In the genomic region with DNA sequence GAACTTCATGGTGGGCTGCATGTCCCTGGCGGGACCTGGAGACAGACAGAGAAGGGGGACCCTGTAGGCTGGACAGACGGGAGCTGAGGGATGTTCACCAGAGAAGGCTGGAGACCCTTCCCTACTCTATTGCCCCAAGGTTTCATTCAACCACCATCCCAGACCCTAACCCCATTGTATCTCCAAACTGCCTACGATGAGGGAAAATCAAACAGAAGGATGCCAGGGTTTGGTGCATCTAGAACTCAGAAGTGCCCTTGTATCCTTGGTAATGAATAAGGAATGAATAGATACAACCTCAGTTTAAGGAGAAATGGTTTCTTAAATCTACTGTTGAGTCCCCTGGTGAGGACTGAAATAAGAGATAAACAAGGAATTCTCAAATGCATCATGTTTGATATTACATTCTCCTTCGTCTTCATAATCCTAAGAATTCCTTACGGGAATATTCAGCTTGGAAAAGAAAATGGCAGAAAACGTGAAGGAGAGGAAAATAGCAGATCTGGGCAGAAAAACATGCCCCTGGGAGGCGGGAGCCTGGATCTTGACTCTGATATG, we compare ENCODE assay signal across 19 cellular contexts. TPM values are rescaled to one million over a fixed set of nuclear protein-coding genes. Genes with fewer than 3 reads are reported as not detected.
DNase-seq lines count a peak whose midpoint lies in the region; ATAC-seq, FAIRE-seq and TF ChIP-seq lines count a peak whose summit lies in the region.
"Had no signal": no experiment of that assay in that cellular context is flagged by ENCODE, and none has a peak within 500 bp of the region (broad histone marks: within the 10 kb centered on the region; RNA-seq: fewer than 3 reads in every experiment).

No MANE protein-coding gene starts in this region.

- POLR2A ChIA-PET in SK-N-SH (lab: Yijun Ruan, JAX) = no interaction called here

- ATAC-seq in SK-N-SH treated with all-trans-retinoic acid at 6 μM for 48 hours (no peak), GM19397 (IDR thresholded peaks at IDR 0.05; ENCODE audit: unreplicated experiment) (no peak), heart left ventricle (no peak)
- ATAC-seq in stimulated activated effector memory CD8-positive, alpha-beta T cell treated with anti-CD3 and anti-CD28 coated beads, Interleukin-12 subunit alpha, Interleukin-12 subunit beta, amount 100 ng/mL, for 72 hours = no peak
- ATAC-seq: naive thymus-derived CD8-positive, alpha-beta T cell had no signal

- H2AFZ ChIP-seq in SK-N-SH (ENCODE audit: low read depth) (no peak overlapping the region), keratinocyte (ENCODE audit: control insufficient read depth, low read length) (no peak overlapping the region)

- peaks cover 95% of the 10 kb centered on the region for H3K4me1 Mint-ChIP-seq in activated T-helper 1 cell treated with anti-CD3 and anti-CD28 coated beads, Interleukin-12 subunit alpha, Interleukin-12 subunit beta, Interleukin-2, Interleukin-4 antibody, amounts not matched to agents 30 ng/mL and 10 ng/mL and 1 ng/mL, durations not matched to agents 14 hours and 24 hours and 36 hours (ENCODE audit: low read depth)
- H3K4me1 Mint-ChIP-seq in stimulated activated effector memory CD8-positive, alpha-beta T cell treated with anti-CD3 and anti-CD28 coated beads, Interleukin-12 subunit alpha, Interleukin-12 subunit beta, amount 100 ng/mL, for 72 hours = peaks cover 89% of the 10 kb centered on the region

- no peaks in the 10 kb centered on the region for H3K79me2 ChIP-seq in SK-N-SH (ENCODE audit: insufficient read depth)
- H3K79me2 ChIP-seq in keratinocyte (ENCODE audit: control insufficient read depth, insufficient read depth, low read length) = no peaks in the 10 kb centered on the region

- no peak overlapping the region for H3K4me3 Mint-ChIP-seq in activated T-helper 1 cell treated with anti-CD3 and anti-CD28 coated beads, Interleukin-12 subunit alpha, Interleukin-12 subunit beta, Interleukin-2, Interleukin-4 antibody, amounts not matched to agents 30 ng/mL and 10 ng/mL and 1 ng/mL, durations not matched to agents 14 hours and 24 hours and 36 hours
- no peak overlapping the region for H3K4me3 Mint-ChIP-seq in stimulated activated effector memory CD8-positive, alpha-beta T cell treated with anti-CD3 and anti-CD28 coated beads, Interleukin-12 subunit alpha, Interleukin-12 subunit beta, amount 100 ng/mL, for 72 hours
- H3K4me3 Mint-ChIP-seq: brain; naive thymus-derived CD8-positive, alpha-beta T cell had no signal

- H3K27me3 Mint-ChIP-seq in activated T-helper 1 cell treated with anti-CD3 and anti-CD28 coated beads, Interleukin-12 subunit alpha, Interleukin-12 subunit beta, Interleukin-2, Interleukin-4 antibody, amounts not matched to agents 30 ng/mL and 10 ng/mL and 1 ng/mL, durations not matched to agents 14 hours and 24 hours and 36 hours (ENCODE audit: insufficient read depth) = no peaks in the 10 kb centered on the region
- H3K27me3 Mint-ChIP-seq: naive thymus-derived CD8-positive, alpha-beta T cell had no signal

- H3K4me3 ChIP-seq in SK-N-SH (ENCODE audit: low read depth in 2 of 2, low read length in 1 of 2) (no peak overlapping the region), keratinocyte (ENCODE audit: control insufficient read depth in 2 of 3, extremely low read depth in 1 of 3, insufficient read depth in 2 of 3, low read depth in 1 of 3, low read length in 3 of 3) (no peak overlapping the region), heart left ventricle (no peak overlapping the region)
- H3K4me3 ChIP-seq: left ventricle myocardium inferior, testis had no signal

- H3K36me3 ChIP-seq in SK-N-SH (replicated peaks in 1 of 2; ENCODE audit: control insufficient read depth in 1 of 2, insufficient read depth in 2 of 2, low read length in 1 of 2) = no peaks in the 10 kb centered on the region
- H3K36me3 ChIP-seq in keratinocyte (ENCODE audit: control insufficient read depth in 2 of 2, extremely low read depth in 1 of 2, insufficient read depth in 2 of 2, low read length in 2 of 2) = peaks cover 33 to 89% of the 10 kb centered on the region in 2 experiments
- H3K36me3 ChIP-seq in heart left ventricle = no peaks in the 10 kb centered on the region
- H3K36me3 ChIP-seq: left ventricle myocardium inferior had no signal

- H3K9me3 ChIP-seq in SK-N-SH (no peaks in the 10 kb centered on the region), keratinocyte (ENCODE audit: control insufficient read depth, low read depth, low read length) (no peaks in the 10 kb centered on the region), heart left ventricle (no peaks in the 10 kb centered on the region)
- H3K9me3 ChIP-seq: left ventricle myocardium inferior, testis had no signal

- H3K9me1 ChIP-seq in keratinocyte (ENCODE audit: control insufficient read depth, extremely low read depth, insufficient read depth, low read length) = peaks cover 3% of the 10 kb centered on the region

- peak; percentile 48 for FAIRE-seq in keratinocyte (lab: Jason Lieb, UNC)

- TF ChIP-seq CTCF in SK-N-SH (IDR thresholded peaks at IDR 0.05) (no peak), keratinocyte (optimal IDR thresholded peaks at IDR 0.05 in 1 of 3, IDR thresholded peaks at IDR 0.05 in 1 of 3, conservative IDR thresholded peaks at IDR 0.05 in 1 of 3; ENCODE audit: extremely low read depth in 1 of 3, insufficient read depth in 2 of 3, low read length in 3 of 3) (no peak), heart left ventricle (IDR thresholded peaks at IDR 0.05) (no peak)

- no peaks in the 10 kb centered on the region for H4K20me1 ChIP-seq in SK-N-SH (ENCODE audit: insufficient read depth)
- peaks cover 73% of the 10 kb centered on the region for H4K20me1 ChIP-seq in keratinocyte (ENCODE audit: control insufficient read depth, extremely low read depth, insufficient read depth, low read length)

- dilution Hi-C loops in keratinocyte (cut with MboI; ENCODE audit: extremely low pct_ligation_motif_present, low sequenced_read_pairs) = no loop called here

- H3K4me2 ChIP-seq in SK-N-SH = 0 out of 2 replicates have a peak overlapping the region, but pooled peaks have one; percentile 74
- H3K4me2 ChIP-seq in keratinocyte (ENCODE audit: control insufficient read depth, extremely low read depth, insufficient read depth, low read depth, low read length) = no peak overlapping the region

- H3K27me3 ChIP-seq in SK-N-SH (ENCODE audit: insufficient read depth) (no peaks in the 10 kb centered on the region), keratinocyte (ENCODE audit: control insufficient read depth, extremely low read depth, insufficient read depth, low read length) (no peaks in the 10 kb centered on the region), heart left ventricle (no peaks in the 10 kb centered on the region)
- H3K27me3 ChIP-seq: testis had no signal

- 79% methylated on average over 7 of the region's 7 CpGs for WGBS in SK-N-SH (ENCODE audit: low lambda C conversion rate)
- WGBS in heart left ventricle, 4 donors = 73 to 85% (median 79%) methylated on average over 7 of the region's 7 CpGs

- H3K4me1 ChIP-seq in SK-N-SH (ENCODE audit: control insufficient read depth in 1 of 2, insufficient read depth in 2 of 2, low read depth in 1 of 2, low read length in 1 of 2) = peaks cover 15 to 27% of the 10 kb centered on the region in 2 experiments; a peak in 3 of 4 replicates
- peaks cover 76% of the 10 kb centered on the region for H3K4me1 ChIP-seq in keratinocyte (ENCODE audit: control insufficient read depth, extremely low read depth, insufficient read depth, low read length)
- peaks cover 0 to 40% (median 0%) of the 10 kb centered on the region in 12 donors for H3K4me1 ChIP-seq in heart left ventricle
- H3K4me1 ChIP-seq: testis had no signal

- H3K9ac ChIP-seq in SK-N-SH = 0 out of 2 replicates have a peak overlapping the region, but pooled peaks have one; percentile 71
- peak overlapping the region; percentile 74 for H3K9ac ChIP-seq in keratinocyte (ENCODE audit: control insufficient read depth, extremely low read depth, insufficient read depth, low read length)

- H3K27ac ChIP-seq in SK-N-SH (ENCODE audit: low read depth in 2 of 2, low read length in 1 of 2) = peak overlapping the region; percentile 62 to 94; a peak in 3 of 4 replicates
- H3K27ac ChIP-seq in keratinocyte (ENCODE audit: control insufficient read depth, insufficient read depth, low read length) = peak overlapping the region; percentile 96
- H3K27ac ChIP-seq in heart left ventricle = peak overlapping the region in 2 of 12 donors; percentile 72 to 74
- H3K27ac ChIP-seq: 22Rv1, testis had no signal

- no peaks in the 10 kb centered on the region for H3K9me2 ChIP-seq in SK-N-SH

- intact Hi-C loops in activated T-helper 1 cell treated with anti-CD3 and anti-CD28 coated beads, Interleukin-12 subunit alpha, Interleukin-12 subunit beta, Interleukin-2, Interleukin-4 antibody, amounts not matched to agents 30 ng/mL and 10 ng/mL and 1 ng/mL, durations not matched to agents 14 hours and 24 hours and 36 hours (cut with micrococcal nuclease) = no loop called here
- intact Hi-C loops in heart left ventricle (cut with DNase I) = loop anchor here in 3 of 10 donors (5.0 kb wide), 3 partner anchors 37 to 47 kb away; no protein-coding TSS in a partner anchor

- TF ChIP-seq POLR2A in heart left ventricle (IDR thresholded peaks at IDR 0.05) = no peak

- no peak for TF ChIP-seq EP300 in SK-N-SH (IDR thresholded peaks at IDR 0.05; ENCODE audit: borderline replicate concordance in 1 of 2, low read depth in 1 of 2, low read length in 1 of 2)

- no peak for TF ChIP-seq RAD21 in SK-N-SH (IDR thresholded peaks at IDR 0.05; ENCODE audit: low read length)

- no peak for DNase-seq in SK-N-SH
- DNase-seq in activated T-helper 1 cell treated with anti-CD3 and anti-CD28 coated beads, Interleukin-12 subunit alpha, Interleukin-12 subunit beta, Interleukin-2, Interleukin-4 antibody, amounts not matched to agents 30 ng/mL and 10 ng/mL and 1 ng/mL, durations not matched to agents 14 hours and 24 hours and 36 hours (ENCODE audit: low spot score) = no peak
- DNase-seq in keratinocyte (ENCODE audit: low read depth, low spot score) = peak; percentile 44
- no peak for DNase-seq in stimulated activated effector memory CD8-positive, alpha-beta T cell treated with anti-CD3 and anti-CD28 coated beads, Interleukin-12 subunit alpha, Interleukin-12 subunit beta, amount 100 ng/mL, for 72 hours (ENCODE audit: low spot score in 2 of 2)
- DNase-seq in heart left ventricle = no peak
- no peak for DNase-seq in NCI-H187 treated with DMSO at 0.1 percent for 48 hours (lab: John Stamatoyannopoulos, UW)
- DNase-seq: DND-41; left ventricle myocardium inferior; naive thymus-derived CD8-positive, alpha-beta T cell; NCI-H146; NCI-H446 treated with DMSO at 0.1 percent for 48 hours; SIG-M5; testis had no signal

- H3K36me3 Mint-ChIP-seq in activated T-helper 1 cell treated with anti-CD3 and anti-CD28 coated beads, Interleukin-12 subunit alpha, Interleukin-12 subunit beta, Interleukin-2, Interleukin-4 antibody, amounts not matched to agents 30 ng/mL and 10 ng/mL and 1 ng/mL, durations not matched to agents 14 hours and 24 hours and 36 hours (ENCODE audit: low read depth) = peaks cover 10% of the 10 kb centered on the region
- peaks cover 6% of the 10 kb centered on the region for H3K36me3 Mint-ChIP-seq in stimulated activated effector memory CD8-positive, alpha-beta T cell treated with anti-CD3 and anti-CD28 coated beads, Interleukin-12 subunit alpha, Interleukin-12 subunit beta, amount 100 ng/mL, for 72 hours
- H3K36me3 Mint-ChIP-seq: brain; CD14-positive monocyte; naive thymus-derived CD8-positive, alpha-beta T cell had no signal

- CTCF ChIA-PET in SK-N-SH (lab: Yijun Ruan, JAX) = interaction anchor here (1.1 to 5.1 kb wide), 6 partner anchors 9 to 48 kb away, joined by 3 to 30 read pairs (median 5); no protein-coding TSS in a partner anchor

- H3K9me3 Mint-ChIP-seq in activated T-helper 1 cell treated with anti-CD3 and anti-CD28 coated beads, Interleukin-12 subunit alpha, Interleukin-12 subunit beta, Interleukin-2, Interleukin-4 antibody, amounts not matched to agents 30 ng/mL and 10 ng/mL and 1 ng/mL, durations not matched to agents 14 hours and 24 hours and 36 hours = no peaks in the 10 kb centered on the region
- H3K9me3 Mint-ChIP-seq in stimulated activated effector memory CD8-positive, alpha-beta T cell treated with anti-CD3 and anti-CD28 coated beads, Interleukin-12 subunit alpha, Interleukin-12 subunit beta, amount 100 ng/mL, for 72 hours = no peaks in the 10 kb centered on the region
- H3K9me3 Mint-ChIP-seq: naive thymus-derived CD8-positive, alpha-beta T cell had no signal

- H3K27ac Mint-ChIP-seq in activated T-helper 1 cell treated with anti-CD3 and anti-CD28 coated beads, Interleukin-12 subunit alpha, Interleukin-12 subunit beta, Interleukin-2, Interleukin-4 antibody, amounts not matched to agents 30 ng/mL and 10 ng/mL and 1 ng/mL, durations not matched to agents 14 hours and 24 hours and 36 hours = peak overlapping the region; percentile 81
- H3K27ac Mint-ChIP-seq in stimulated activated effector memory CD8-positive, alpha-beta T cell treated with anti-CD3 and anti-CD28 coated beads, Interleukin-12 subunit alpha, Interleukin-12 subunit beta, amount 100 ng/mL, for 72 hours = peak overlapping the region; percentile 93

- H3F3A ChIP-seq in SK-N-SH (replicated peaks; ENCODE audit: insufficient read depth) = peaks cover 26% of the 10 kb centered on the region

RNA-seq across cellular contexts. Expression of gene TNS4, which starts 16.4 kb away (rescaled TPM):
- not detected in 2 replicates for polyA plus RNA-seq in SK-N-SH (2012; rRNA removed)
- 0.01 TPM in 1 of 2 replicates, not detected in the other for polyA plus RNA-seq in SK-N-SH (2012; cell fraction: cytosol; rRNA removed)
- 0.02 TPM in 1 of 2 replicates, not detected in the other for polyA plus RNA-seq in SK-N-SH (2012; cell fraction: nucleus; rRNA removed)
- 14.5 and 15.5 TPM in 2 replicates for total RNA-seq in activated T-helper 1 cell treated with anti-CD3 and anti-CD28 coated beads, Interleukin-12 subunit alpha, Interleukin-12 subunit beta, Interleukin-2, Interleukin-4 antibody, amounts not matched to agents 30 ng/mL and 10 ng/mL and 1 ng/mL, durations not matched to agents 14 hours and 24 hours and 36 hours
- 129 to 171 TPM (median 160 TPM) in 3 replicates for polyA plus RNA-seq in keratinocyte
- 182 TPM for polyA plus RNA-seq in keratinocyte (2011; ENCODE audit: low read depth)
- 162 and 255 TPM in 2 replicates for polyA plus RNA-seq in keratinocyte (2011; cell fraction: cytosol; rRNA removed)
- 758 and 1,104 TPM in 2 replicates for polyA plus RNA-seq in keratinocyte (2011; cell fraction: nucleus; rRNA removed)
- 221 and 630 TPM in 2 replicates for polyA plus RNA-seq in keratinocyte (2012; ENCODE audit: low replicate concordance)
- polyA minus RNA-seq in keratinocyte = 229 to 1,669 TPM (median 398 TPM) in 3 replicates
- polyA minus RNA-seq in keratinocyte (2011; cell fraction: cytosol; rRNA and poly(A)+ RNA removed) = 367 TPM
- 523 and 706 TPM in 2 replicates for polyA minus RNA-seq in keratinocyte (2011; cell fraction: nucleus; rRNA and poly(A)+ RNA removed)
- under 1 TPM in 2 of 9 donors, not detected in 7; 0.16 to 0.91 TPM for total RNA-seq in heart left ventricle
- not detected for polyA plus RNA-seq in heart left ventricle
- total RNA-seq: left ventricle myocardium inferior; LHCN-M2; naive thymus-derived CD8-positive, alpha-beta T cell had no signal
- polyA plus RNA-seq: CD14-positive monocyte; naive thymus-derived CD8-positive, alpha-beta T cell had no signal

RNA-seq across cellular contexts. Expression of gene IGFBP4, which starts 41.8 kb away (rescaled TPM):
- polyA plus RNA-seq in SK-N-SH (2012; rRNA removed) (101 and 128 TPM in 2 replicates), keratinocyte (6.0 to 13.8 TPM (median 6.8 TPM) in 3 replicates), heart left ventricle (100 to 1,000 TPM; 136 to 174 TPM)
- 92.5 and 132 TPM in 2 replicates for polyA plus RNA-seq in SK-N-SH (2012; cell fraction: cytosol; rRNA removed)
- polyA plus RNA-seq in SK-N-SH (2012; cell fraction: nucleus; rRNA removed) = 60.9 and 69.1 TPM in 2 replicates
- 83.9 and 84.3 TPM in 2 replicates for total RNA-seq in activated T-helper 1 cell treated with anti-CD3 and anti-CD28 coated beads, Interleukin-12 subunit alpha, Interleukin-12 subunit beta, Interleukin-2, Interleukin-4 antibody, amounts not matched to agents 30 ng/mL and 10 ng/mL and 1 ng/mL, durations not matched to agents 14 hours and 24 hours and 36 hours
- polyA plus RNA-seq in keratinocyte (2011; ENCODE audit: low read depth) = 0.44 TPM
- 9.2 and 12.4 TPM in 2 replicates for polyA plus RNA-seq in keratinocyte (2011; cell fraction: cytosol; rRNA removed)
- 6.5 and 10.0 TPM in 2 replicates for polyA plus RNA-seq in keratinocyte (2011; cell fraction: nucleus; rRNA removed)
- 5.1 and 17.9 TPM in 2 replicates for polyA plus RNA-seq in keratinocyte (2012; ENCODE audit: low replicate concordance)
- 6.8 to 30.7 TPM (median 7.6 TPM) in 3 replicates for polyA minus RNA-seq in keratinocyte
- polyA minus RNA-seq in keratinocyte (2011; cell fraction: cytosol; rRNA and poly(A)+ RNA removed) = 15.9 TPM
- 3.8 and 6.0 TPM in 2 replicates for polyA minus RNA-seq in keratinocyte (2011; cell fraction: nucleus; rRNA and poly(A)+ RNA removed)
- 100 to 1,000 TPM; 103 to 342 (median 129) TPM for total RNA-seq in heart left ventricle

Comparison
In these comparisons a context has a peak if more than half of its experiments do, and no peak if none do; other contexts are left out.
1. RNA of gene TNS4, which starts 16.4 kb away (polyA plus RNA-seq): 129 to 1,104 TPM in keratinocyte; not detected in heart left ventricle and 0.01 to 0.02 TPM in SK-N-SH; every median in the first group is over 100 times any median in the second.